Comparison of ENCODE assay signal across 8 cellular contexts in genomic region chr17:50426814-50427787, GRCh38. TPM values are rescaled to one million over a fixed set of nuclear protein-coding genes. Genes with fewer than 3 reads are reported as not detected.
DNase-seq lines count a peak whose midpoint lies in the region; ATAC-seq and TF ChIP-seq lines count a peak whose summit lies in the region.

No MANE protein-coding gene starts in this region.

- H3K27ac Mint-ChIP-seq in activated naive CD8-positive, alpha-beta T cell treated with anti-CD3 and anti-CD28 coated beads, Interleukin-2, amount 10 ng/mL, durations not matched to agents 7 days and 5 days = peak overlapping the region; percentile 87

- DNase-seq in AG20443 (ENCODE audit: low spot score) = peak; percentile 60
- DNase-seq in OCI-LY7 (ENCODE audit: low spot score) = peak; percentile 73
- peak; percentile 49 for DNase-seq in activated naive CD8-positive, alpha-beta T cell treated with anti-CD3 and anti-CD28 coated beads, Interleukin-2, amount 10 ng/mL, durations not matched to agents 7 days and 5 days
- peak; percentile 75 for DNase-seq in hepatic stellate cell (ENCODE audit: low spot score)
- no peak for DNase-seq in sciatic nerve (ENCODE audit: low spot score)
- DNase-seq in NCI-H1092 (lab: John Stamatoyannopoulos, UW) = no peak
- no peak for DNase-seq in NCI-H146 (lab: John Stamatoyannopoulos, UW)

- peak; percentile 88 for TF ChIP-seq CTCF in OCI-LY7 (conservative IDR thresholded peaks at IDR 0.05; ENCODE audit: low read length)

- CTCF ChIA-PET in OCI-LY7 (lab: Charles Lee; ENCODE audit: unreplicated experiment) = interaction anchor here (1.1 kb wide), 1 partner anchor 30 kb away, joined by 4 read pairs; the partner anchor contains the start of gene LRRC59

- peak overlapping the region; percentile 76 for H3K4me3 ChIP-seq in OCI-LY7 (ENCODE audit: low read depth, low read length, poor library complexity, severe bottlenecking)

- H3K27me3 Mint-ChIP-seq in activated naive CD8-positive, alpha-beta T cell treated with anti-CD3 and anti-CD28 coated beads, Interleukin-2, amount 10 ng/mL, durations not matched to agents 7 days and 5 days = no peaks in the 10 kb centered on the region

- H3K36me3 ChIP-seq in OCI-LY7 (ENCODE audit: insufficient read depth, low read length) = no peaks in the 10 kb centered on the region

- no peaks in the 10 kb centered on the region for H3K9me2 ChIP-seq in OCI-LY7 (ENCODE audit: insufficient read depth, low read length)

- intact Hi-C loops in OCI-LY7 (cut with micrococcal nuclease; ENCODE audit: unreplicated experiment) (loop anchor here (1.0 to 2.0 kb wide), 2 partner anchors 52 to 65 kb away; partner anchors contain the start of gene RSAD1), sciatic nerve (cut with DNase I) (no loop called here)

- ATAC-seq in GM19395 (IDR thresholded peaks at IDR 0.05; ENCODE audit: unreplicated experiment) (peak; percentile 31), sciatic nerve (peak; percentile 65)
- peak; percentile 51 for ATAC-seq in activated naive CD8-positive, alpha-beta T cell treated with anti-CD3 and anti-CD28 coated beads, Interleukin-2, amount 10 ng/mL, durations not matched to agents 7 days and 5 days (ENCODE audit: low read depth)

- H3K4me1 Mint-ChIP-seq in activated naive CD8-positive, alpha-beta T cell treated with anti-CD3 and anti-CD28 coated beads, Interleukin-2, amount 10 ng/mL, durations not matched to agents 7 days and 5 days = peaks cover 27% of the 10 kb centered on the region

- H4K20me1 ChIP-seq in OCI-LY7 (ENCODE audit: insufficient read depth, low read length) = no peaks in the 10 kb centered on the region

- H3K9me3 ChIP-seq in OCI-LY7 (ENCODE audit: low read length) = no peaks in the 10 kb centered on the region

- POLR2A ChIA-PET in OCI-LY7 (lab: Charles Lee) = interaction anchor here (0.7 to 2.2 kb wide), 2 partner anchors 30 to 52 kb away, joined by 3 to 11 read pairs; partner anchors contain the start of genes LRRC59 and RSAD1
- POLR2A ChIA-PET in activated naive CD8-positive, alpha-beta T cell treated with anti-CD3 and anti-CD28 coated beads, Interleukin-2, amount 10 ng/mL, durations not matched to agents 7 days and 5 days (lab: Charles Lee) = interaction anchor here (0.7 to 2.6 kb wide), 3 partner anchors 30 to 54 kb away, joined by 3 to 27 read pairs (median 8); partner anchors contain the start of genes EME1, LRRC59 and MRPL27

- H2AFZ ChIP-seq in OCI-LY7 (ENCODE audit: low read length) = peak overlapping the region; percentile 85; the same call in 1 of the 2 replicates

- peaks cover 4% of the 10 kb centered on the region for H3K36me3 Mint-ChIP-seq in activated naive CD8-positive, alpha-beta T cell treated with anti-CD3 and anti-CD28 coated beads, Interleukin-2, amount 10 ng/mL, durations not matched to agents 7 days and 5 days

- peak overlapping the region; percentile 91 for H3K4me3 Mint-ChIP-seq in activated naive CD8-positive, alpha-beta T cell treated with anti-CD3 and anti-CD28 coated beads, Interleukin-2, amount 10 ng/mL, durations not matched to agents 7 days and 5 days

- peak overlapping the region; percentile 54 for H3K27ac ChIP-seq in OCI-LY7 (ENCODE audit: low read depth, low read length, poor library complexity, severe bottlenecking)

- peak overlapping the region; percentile 80 for H3K4me2 ChIP-seq in OCI-LY7 (ENCODE audit: low read length)

- no peaks in the 10 kb centered on the region for H3K79me2 ChIP-seq in OCI-LY7 (ENCODE audit: insufficient read depth, low read depth, low read length)

- H3K9me3 Mint-ChIP-seq in activated naive CD8-positive, alpha-beta T cell treated with anti-CD3 and anti-CD28 coated beads, Interleukin-2, amount 10 ng/mL, durations not matched to agents 7 days and 5 days = no peaks in the 10 kb centered on the region

- peaks cover 27% of the 10 kb centered on the region for H3K4me1 ChIP-seq in OCI-LY7 (ENCODE audit: insufficient read depth, low read length, poor library complexity, severe bottlenecking)

- BruUV-seq in OCI-LY7 (replicated peaks; lab: Mats Ljungman, UMichigan) = TSS peak; percentile 53

RNA-seq across cellular contexts. Expression of gene ACSF2, which starts 1.1 kb away (rescaled TPM):
- total RNA-seq in OCI-LY7 (2014; rRNA removed; shearing (Covaris generic)) = 38.6 and 48.1 TPM in 2 replicates
- 42.7 and 48.2 TPM in 2 replicates for total RNA-seq in OCI-LY7 (2022)
- total RNA-seq in activated naive CD8-positive, alpha-beta T cell treated with anti-CD3 and anti-CD28 coated beads, Interleukin-2, amount 10 ng/mL, durations not matched to agents 7 days and 5 days = 10 to 100 TPM; 42.1 to 45.0 TPM
- 37.8 TPM for total RNA-seq in sciatic nerve

RNA-seq across cellular contexts. Expression of gene LRRC59, which starts 29.8 kb away (rescaled TPM):
- total RNA-seq in OCI-LY7 (2014; rRNA removed; shearing (Covaris generic)) = 81.9 and 87.4 TPM in 2 replicates
- total RNA-seq in OCI-LY7 (2022) (111 and 125 TPM in 2 replicates), sciatic nerve (33.6 TPM)
- 10 to 100 TPM; 45.0 to 47.1 TPM for total RNA-seq in activated naive CD8-positive, alpha-beta T cell treated with anti-CD3 and anti-CD28 coated beads, Interleukin-2, amount 10 ng/mL, durations not matched to agents 7 days and 5 days

RNA-seq across cellular contexts. Expression of gene CHAD, which starts 41.6 kb away (rescaled TPM):
- total RNA-seq in OCI-LY7 (2014; rRNA removed; shearing (Covaris generic)) = not detected in 2 replicates
- total RNA-seq in OCI-LY7 (2022) = not detected in 2 replicates
- total RNA-seq in activated naive CD8-positive, alpha-beta T cell treated with anti-CD3 and anti-CD28 coated beads, Interleukin-2, amount 10 ng/mL, durations not matched to agents 7 days and 5 days = not detected
- not detected for total RNA-seq in sciatic nerve

RNA-seq across cellular contexts. Expression of gene RSAD1, which starts 51.6 kb away (rescaled TPM):
- 22.6 and 25.0 TPM in 2 replicates for total RNA-seq in OCI-LY7 (2014; rRNA removed; shearing (Covaris generic))
- total RNA-seq in OCI-LY7 (2022) (27.9 and 28.1 TPM in 2 replicates), sciatic nerve (33.3 TPM)
- 10 to 100 TPM; 42.7 to 43.5 TPM for total RNA-seq in activated naive CD8-positive, alpha-beta T cell treated with anti-CD3 and anti-CD28 coated beads, Interleukin-2, amount 10 ng/mL, durations not matched to agents 7 days and 5 days

RNA-seq across cellular contexts. Expression of gene EME1, which starts 54.1 kb away (rescaled TPM):
- total RNA-seq in OCI-LY7 (2014; rRNA removed; shearing (Covaris generic)) = 25.2 and 34.0 TPM in 2 replicates
- 34.2 and 38.2 TPM in 2 replicates for total RNA-seq in OCI-LY7 (2022)
- total RNA-seq in activated naive CD8-positive, alpha-beta T cell treated with anti-CD3 and anti-CD28 coated beads, Interleukin-2, amount 10 ng/mL, durations not matched to agents 7 days and 5 days = 10 to 100 TPM; 27.3 to 28.8 TPM
- total RNA-seq in sciatic nerve = 1.5 TPM

Comparison
In these comparisons a context has a peak if more than half of its experiments do, and no peak if none do; other contexts are left out.
1. DNase-seq: peak in AG20443 (single experiment), OCI-LY7 (single experiment), activated naive CD8-positive, alpha-beta T cell treated with anti-CD3 and anti-CD28 coated beads, Interleukin-2, amount 10 ng/mL, durations not matched to agents 7 days and 5 days (single experiment) and hepatic stellate cell (single experiment); none in sciatic nerve (single experiment), NCI-H1092 (single experiment) and NCI-H146 (single experiment).
2. Peak in every context shown above with its lines, with median percentiles within 50 percentile points of each other: ATAC-seq.